21 cellular contexts compared by ENCODE assay signal in the genomic region with DNA sequence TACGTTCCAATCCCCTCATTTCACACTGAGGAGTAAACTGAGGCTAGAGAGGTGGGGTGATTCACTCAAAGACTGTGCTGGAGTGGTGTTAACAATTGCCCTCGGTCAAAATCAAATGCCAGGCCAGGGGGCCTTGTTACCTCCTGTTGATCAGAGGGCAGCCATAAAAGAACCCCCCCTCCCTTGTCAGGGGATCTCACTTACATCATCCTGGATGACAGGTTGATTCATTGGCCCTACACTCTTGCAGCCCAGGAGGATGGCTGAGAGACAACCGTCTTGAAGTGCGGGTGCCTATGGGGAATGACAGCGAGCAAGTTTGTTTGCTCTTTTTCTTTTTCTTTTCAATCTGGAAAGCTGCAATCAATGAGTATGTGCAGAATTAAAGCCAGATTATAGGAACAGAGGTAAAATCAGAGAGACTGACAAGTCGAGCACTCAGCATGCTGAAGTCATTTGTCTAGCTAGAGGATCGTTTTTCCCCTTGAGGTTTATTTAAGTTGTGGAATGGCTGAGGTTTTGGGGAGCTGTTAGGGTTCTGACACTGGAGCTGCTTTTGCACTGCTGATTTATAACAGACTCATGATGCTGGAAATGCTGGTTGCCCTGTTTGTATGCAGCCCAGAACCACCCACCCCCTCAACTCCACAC.
"Had no signal": no experiment of that assay in that cellular context is flagged by ENCODE, and none has a peak within 500 bp of the region (broad histone marks: within the 10 kb centered on the region; RNA-seq: fewer than 3 reads in every experiment).

No MANE protein-coding gene starts in this region.

- H3K27ac Mint-ChIP-seq: activated CD4-positive, alpha-beta T cell treated with anti-CD3 and anti-CD28 coated beads, Interleukin-2, amount 10 ng/mL, durations not matched to agents 7 days and 5 days; activated CD8-positive, alpha-beta T cell treated with anti-CD3 and anti-CD28 coated beads, Interleukin-2, amount 10 ng/mL, durations not matched to agents 7 days and 5 days; activated naive CD4-positive, alpha-beta T cell treated with anti-CD3 and anti-CD28 coated beads for 36 hours; activated T-cell treated with anti-CD3 and anti-CD28 coated beads, Interleukin-2, amount 50 U/mL, for 24 hours; dendritic cell treated with granulocyte-macrophage colony-stimulating factor and Interleukin-4, amounts not matched to agents 40 ng/mL and 50 ng/mL, for 4 days; neural progenitor cell had no signal

- H3K36me3 Mint-ChIP-seq: neural progenitor cell had no signal

- H3K27me3 Mint-ChIP-seq: activated T-cell treated with anti-CD3 and anti-CD28 coated beads, Interleukin-2, amount 50 U/mL, for 24 hours had no signal

- ATAC-seq: activated CD4-positive, CD25-positive, alpha-beta regulatory T cell treated with anti-CD3 and anti-CD28 coated beads, Interleukin-2, amount 50 U/mL, for 24 hours; activated CD8-positive, alpha-beta T cell treated with anti-CD3 and anti-CD28 coated beads, Interleukin-2, amount 10 ng/mL, durations not matched to agents 7 days and 5 days; left lobe of liver had no signal

- H3K27me3 ChIP-seq: ascending aorta, foreskin keratinocyte, neural progenitor cell, right atrium auricular region, thyroid gland had no signal

- H2AFZ ChIP-seq: neural progenitor cell had no signal

- H3K4me3 ChIP-seq: ascending aorta, esophagus squamous epithelium, lung, neural progenitor cell, prostate gland, right atrium auricular region, thyroid gland had no signal

- DNase-seq: activated CD4-positive, alpha-beta T cell treated with anti-CD3 and anti-CD28 coated beads, Interleukin-2, amount 10 ng/mL, durations not matched to agents 7 days and 5 days; activated CD8-positive, alpha-beta T cell treated with anti-CD3 and anti-CD28 coated beads, Interleukin-2, amount 10 ng/mL, durations not matched to agents 7 days and 5 days; activated naive CD4-positive, alpha-beta T cell treated with anti-CD3 and anti-CD28 coated beads for 36 hours; activated T-cell treated with anti-CD3 and anti-CD28 coated beads, Interleukin-2, amount 50 U/mL, for 24 hours; effector CD8-positive, alpha-beta T cell; esophagus squamous epithelium; midbrain; stimulated activated CD4-positive, alpha-beta T cell treated with anti-CD3 and anti-CD28 coated beads, Interleukin-12 subunit alpha, Interleukin-12 subunit beta, amount 100 ng/mL, for 4 hours; stimulated activated CD4-positive, alpha-beta T cell treated with anti-CD3 and anti-CD28 coated beads, Interleukin-1b, Interleukin-23, amount 100 ng/mL, for 48 hours; stimulated activated CD8-positive, alpha-beta memory T cell treated with anti-CD3 and anti-CD28 coated beads, Interleukin-4, amount 100 ng/mL, for 48 hours; stimulated activated naive CD4-positive, alpha-beta T cell; thyroid gland had no signal

- H3K4me2 ChIP-seq: neural progenitor cell had no signal

- H3K27ac ChIP-seq: esophagus squamous epithelium, foreskin keratinocyte, neural progenitor cell, prostate gland, right atrium auricular region, thyroid gland had no signal

- H3K4me1 ChIP-seq: prostate gland, thyroid gland had no signal

- H3K9me3 Mint-ChIP-seq: activated CD4-positive, alpha-beta T cell treated with anti-CD3 and anti-CD28 coated beads, Interleukin-2, amount 10 ng/mL, durations not matched to agents 7 days and 5 days; activated naive CD4-positive, alpha-beta T cell treated with anti-CD3 and anti-CD28 coated beads for 36 hours; activated T-cell treated with anti-CD3 and anti-CD28 coated beads, Interleukin-2, amount 50 U/mL, for 24 hours; dendritic cell treated with granulocyte-macrophage colony-stimulating factor and Interleukin-4, amounts not matched to agents 40 ng/mL and 50 ng/mL, for 4 days had no signal

- H3K4me3 Mint-ChIP-seq: activated CD4-positive, alpha-beta T cell treated with anti-CD3 and anti-CD28 coated beads, Interleukin-2, amount 10 ng/mL, durations not matched to agents 7 days and 5 days; activated CD8-positive, alpha-beta T cell treated with anti-CD3 and anti-CD28 coated beads, Interleukin-2, amount 10 ng/mL, durations not matched to agents 7 days and 5 days; activated naive CD4-positive, alpha-beta T cell treated with anti-CD3 and anti-CD28 coated beads for 36 hours; activated T-cell treated with anti-CD3 and anti-CD28 coated beads, Interleukin-2, amount 50 U/mL, for 24 hours; dendritic cell treated with granulocyte-macrophage colony-stimulating factor and Interleukin-4, amounts not matched to agents 40 ng/mL and 50 ng/mL, for 4 days; neural progenitor cell had no signal

- H3K36me3 ChIP-seq: ascending aorta, esophagus squamous epithelium, neural progenitor cell, prostate gland, right atrium auricular region, thyroid gland had no signal
